In genomic region chr9:73116880-73117279, GRCh38 we compare ENCODE assay signal across 11 cellular contexts.
"Had no signal": no experiment of that assay in that cellular context is flagged by ENCODE, and none has a peak within 500 bp of the region (broad histone marks: within the 10 kb centered on the region; RNA-seq: fewer than 3 reads in every experiment).

No MANE protein-coding gene starts in this region.

- H3K9me3 ChIP-seq: ascending aorta, heart right ventricle, ovary, thyroid gland, uterus had no signal

- H3K36me3 ChIP-seq: ascending aorta, cardiac muscle cell, heart right ventricle, ovary, thyroid gland, uterus had no signal

- H3K9me3 Mint-ChIP-seq: WTC11 had no signal

- DNase-seq: activated CD4-positive, alpha-beta T cell treated with anti-CD3 and anti-CD28 coated beads, Interleukin-2, amount 50 U/mL, for 1 hour; activated naive CD8-positive, alpha-beta T cell treated with anti-CD3 and anti-CD28 coated beads, Interleukin-2, amount 10 ng/mL, durations not matched to agents 7 days and 5 days; heart right ventricle; ovary; stimulated activated CD4-positive, alpha-beta T cell treated with anti-CD3 and anti-CD28 coated beads, Interleukin-4, amount 100 ng/mL, for 1 hour; stimulated activated CD8-positive, alpha-beta memory T cell treated with anti-CD3 and anti-CD28 coated beads, Interleukin-4, amount 100 ng/mL, for 48 hours; thyroid gland; uterus had no signal

- H3K4me1 ChIP-seq: ascending aorta, heart right ventricle, uterus had no signal

- H3K27ac ChIP-seq: cardiac muscle cell, heart right ventricle, ovary, thyroid gland had no signal

- H3K36me3 Mint-ChIP-seq: WTC11 had no signal

- H3K4me1 Mint-ChIP-seq: WTC11 had no signal

- H3K27me3 ChIP-seq: ascending aorta, cardiac muscle cell, heart right ventricle, ovary, thyroid gland, uterus had no signal

- H3K27me3 Mint-ChIP-seq: activated naive CD8-positive, alpha-beta T cell treated with anti-CD3 and anti-CD28 coated beads, Interleukin-2, amount 10 ng/mL, durations not matched to agents 7 days and 5 days had no signal

- H3K27ac Mint-ChIP-seq: activated naive CD8-positive, alpha-beta T cell treated with anti-CD3 and anti-CD28 coated beads, Interleukin-2, amount 10 ng/mL, durations not matched to agents 7 days and 5 days; WTC11 had no signal

- H3K4me3 Mint-ChIP-seq: activated naive CD8-positive, alpha-beta T cell treated with anti-CD3 and anti-CD28 coated beads, Interleukin-2, amount 10 ng/mL, durations not matched to agents 7 days and 5 days; WTC11 had no signal

- H3K4me3 ChIP-seq: ascending aorta, cardiac muscle cell, heart right ventricle, ovary, thyroid gland, uterus had no signal
